In genomic region chr9:91896513-91897121, GRCh38 we compare ENCODE assay signal across 10 cellular contexts. TPM values are rescaled to one million over a fixed set of nuclear protein-coding genes. Genes with fewer than 3 reads are reported as not detected.
DNase-seq lines count a peak whose midpoint lies in the region; ATAC-seq and TF ChIP-seq lines count a peak whose summit lies in the region.
"Had no signal": no experiment of that assay in that cellular context is flagged by ENCODE, and none has a peak within 500 bp of the region (broad histone marks: within the 10 kb centered on the region; RNA-seq: fewer than 3 reads in every experiment).

No MANE protein-coding gene starts in this region.

- no peak for TF ChIP-seq CTCF in left ventricle myocardium inferior (IDR thresholded peaks at IDR 0.05; ENCODE audit: borderline replicate concordance)

- no peak overlapping the region for H3K27ac ChIP-seq in left ventricle myocardium inferior (replicated peaks)

- intact Hi-C loops in left ventricle myocardium inferior (cut with micrococcal nuclease): no loop called here

- no peak for ATAC-seq in HG03521 (IDR thresholded peaks at IDR 0.05; ENCODE audit: unreplicated experiment)

- DNase-seq in HEK293T (ENCODE audit: extremely low spot score) (peak; percentile 41), amniotic epithelial cell (ENCODE audit: low read depth) (peak; percentile 93), left ventricle myocardium inferior (peak; percentile 27), skeletal muscle cell (ENCODE audit: low read depth) (peak; percentile 11), activated T-cell treated with anti-CD3 and anti-CD28 coated beads for 4 hours (no peak), A172 (ENCODE audit: low spot score) (no peak)
- DNase-seq: activated naive CD8-positive, alpha-beta T cell treated with anti-CD3 and anti-CD28 coated beads, Interleukin-2, amount 10 ng/mL, durations not matched to agents 7 days and 5 days; Kasumi-1; T-helper 1 cell had no signal

- no peaks in the 10 kb centered on the region for H3K36me3 ChIP-seq in left ventricle myocardium inferior

- H3K4me3 ChIP-seq in left ventricle myocardium inferior (no peak overlapping the region), skeletal muscle cell (ENCODE audit: low read depth, low read length) (no peak overlapping the region)

- POLR2A ChIA-PET in HEK293T (lab: Yijun Ruan, JAX): interaction anchor here (1.0 kb wide), 1 partner anchor 9 kb away, joined by 3 read pairs; no protein-coding TSS in a partner anchor

- peaks cover 38% of the 10 kb centered on the region for H3K4me1 ChIP-seq in left ventricle myocardium inferior

- peaks cover 41% of the 10 kb centered on the region for H3K27me3 ChIP-seq in left ventricle myocardium inferior (ENCODE audit: low read depth)

- no peaks in the 10 kb centered on the region for H3K9me3 ChIP-seq in left ventricle myocardium inferior (replicated peaks)

- CTCF ChIA-PET in HEK293T (lab: Yijun Ruan, JAX): no interaction called here

TF ChIP-seq in HEK293T, 16 proteins besides CTCF, POLR2A, EP300 and RAD21:
- TF ChIP-seq SUZ12 (IDR thresholded peaks at IDR 0.05): no peak
- peak; percentile 92 for TF ChIP-seq PKNOX1 (IDR thresholded peaks at IDR 0.05)

RNA-seq across cellular contexts. Expression of gene ROR2, which starts 53.4 kb away (rescaled TPM):
- 0.74 TPM for total RNA-seq in left ventricle myocardium inferior
- total RNA-seq in A172 (2014; rRNA removed; shearing (Covaris generic)): 0.36 TPM in 1 of 2 replicates, not detected in the other

Comparison
In these comparisons a context has a peak if more than half of its experiments do, and no peak if none do; other contexts are left out.
1. DNase-seq: peak in HEK293T (single experiment), amniotic epithelial cell (single experiment), left ventricle myocardium inferior (single experiment) and skeletal muscle cell (single experiment); none in activated T-cell treated with anti-CD3 and anti-CD28 coated beads for 4 hours (single experiment) and A172 (single experiment).